In genomic region chr3:159928692-159929091, GRCh38 we compare ENCODE assay signal across 9 cellular contexts. TPM values are rescaled to one million over a fixed set of nuclear protein-coding genes. Genes with fewer than 3 reads are reported as not detected.
DNase-seq lines count a peak whose midpoint lies in the region; TF ChIP-seq lines count a peak whose summit lies in the region.
"Had no signal": no experiment of that assay in that cellular context is flagged by ENCODE, and none has a peak within 500 bp of the region (broad histone marks: within the 10 kb centered on the region; RNA-seq: fewer than 3 reads in every experiment).

No MANE protein-coding gene starts in this region.

- intact Hi-C loops in sigmoid colon (cut with DNase I), result no loop called here

- TF ChIP-seq POLR2A in sigmoid colon (IDR thresholded peaks at IDR 0.05), result no peak

- no peaks in the 10 kb centered on the region for H3K27me3 ChIP-seq in SJSA1 (replicated peaks)
- H3K27me3 ChIP-seq in sigmoid colon, result no peaks in the 10 kb centered on the region

- TF ChIP-seq EP300 in sigmoid colon (IDR thresholded peaks at IDR 0.05), result peak in 1 of 4 donors; percentile 17

- DNase-seq in GM04504 (ENCODE audit: low read depth) (peak; percentile 97), SJSA1 (ENCODE audit: low read depth in 1 of 2, low spot score in 2 of 2) (peak; percentile 84 to 88), fibroblast of the aortic adventitia (ENCODE audit: low read depth) (peak; percentile 94), sigmoid colon (no peak), NCI-H526 treated with DMSO at 0.1 percent for 48 hours (lab: John Stamatoyannopoulos, UW) (no peak), NCI-H345 (lab: John Stamatoyannopoulos, UW) (no peak), AML-193 (lab: John Stamatoyannopoulos, UW) (no peak), activated gamma-delta T cell treated with Interleukin-2 at 50 U/mL for 16 hours (no peak)
- DNase-seq: naive thymus-derived CD4-positive, alpha-beta T cell had no signal

- H3K4me3 ChIP-seq in SJSA1, result no peak overlapping the region
- H3K4me3 ChIP-seq in fibroblast of the aortic adventitia (ENCODE audit: low read depth, low read length), result no peak overlapping the region
- no peak overlapping the region for H3K4me3 ChIP-seq in sigmoid colon

- peak overlapping the region; percentile 92 for H3K27ac ChIP-seq in SJSA1
- peak overlapping the region; percentile 44 to 77 (median 56) for H3K27ac ChIP-seq in sigmoid colon

- H3K4me1 ChIP-seq in SJSA1 (replicated peaks), result peaks cover 36% of the 10 kb centered on the region
- peaks cover 0 to 28% (median 18%) of the 10 kb centered on the region in 4 donors for H3K4me1 ChIP-seq in sigmoid colon

- TF ChIP-seq CTCF in fibroblast of the aortic adventitia (IDR thresholded peaks at IDR 0.05; ENCODE audit: insufficient read depth, low read length) (no peak), sigmoid colon (IDR thresholded peaks at IDR 0.05) (no peak)

- 86 to 88% methylated on average over 6 of the region's 6 CpGs for WGBS in sigmoid colon, 2 donors

- H3K36me3 ChIP-seq in SJSA1 (no peaks in the 10 kb centered on the region), sigmoid colon (no peaks in the 10 kb centered on the region)

- H3K9me3 ChIP-seq in SJSA1 (replicated peaks) (no peaks in the 10 kb centered on the region; the same call in 1 of the 2 replicates), sigmoid colon (peaks cover 0 to 1% (median under 1%) of the 10 kb centered on the region in 4 donors)

RNA-seq across cellular contexts. Expression of gene IL12A, which starts 59.9 kb away (rescaled TPM):
- 0.09 and 5.5 TPM in 2 replicates for total RNA-seq in SJSA1 (2014; rRNA removed; shearing (Covaris generic))
- total RNA-seq in fibroblast of the aortic adventitia (ENCODE audit: low replicate concordance), result 1.1 and 1.2 TPM in 2 replicates
- total RNA-seq in sigmoid colon, result 1 to 10 TPM in 3 of 4 donors, under 1 TPM in 1; 0.27 to 3.9 (median 1.3) TPM
- under 1 TPM in 1 of 3 donors, not detected in 2; 0.79 TPM for polyA plus RNA-seq in sigmoid colon

Comparison
In these comparisons a context has a peak if more than half of its experiments do, and no peak if none do; other contexts are left out.
1. DNase-seq: peak in GM04504 (single experiment), SJSA1 (2 of 2) and fibroblast of the aortic adventitia (single experiment); none in sigmoid colon (single experiment), NCI-H526 treated with DMSO at 0.1 percent for 48 hours (single experiment), NCI-H345 (single experiment), AML-193 (0 of 2) and activated gamma-delta T cell treated with Interleukin-2 at 50 U/mL for 16 hours (single experiment).